Comparison of ENCODE assay signal across 9 cellular contexts in genomic region chr22:36350751-36351594, GRCh38. TPM values are rescaled to one million over a fixed set of nuclear protein-coding genes. Genes with fewer than 3 reads are reported as not detected.
DNase-seq lines count a peak whose midpoint lies in the region; ATAC-seq, FAIRE-seq and TF ChIP-seq lines count a peak whose summit lies in the region.
"Had no signal": no experiment of that assay in that cellular context is flagged by ENCODE, and none has a peak within 500 bp of the region (broad histone marks: within the 10 kb centered on the region; RNA-seq: fewer than 3 reads in every experiment).

No MANE protein-coding gene starts in this region.

- no peak for TF ChIP-seq CTCF in GM12878 (IDR thresholded peaks at IDR 0.05 in 2 of 3, conservative IDR thresholded peaks at IDR 0.05 in 1 of 3; ENCODE audit: control insufficient read depth in 2 of 3, extremely low read depth in 1 of 3, insufficient read depth in 1 of 3, low read depth in 3 of 3, low read length in 3 of 3)
- no peak for TF ChIP-seq CTCF in right lobe of liver (IDR thresholded peaks at IDR 0.05)
- TF ChIP-seq CTCF in thoracic aorta (IDR thresholded peaks at IDR 0.05) = no peak

- no peak for TF ChIP-seq EP300 in GM12878 (IDR thresholded peaks at IDR 0.05; ENCODE audit: borderline replicate concordance in 1 of 2, control insufficient read depth in 1 of 2, low read depth in 2 of 2, low read length in 2 of 2)

- SMC1A ChIA-PET in GM12878 (lab: Charles Lee; ENCODE audit: uncharacterized antibody, unreplicated experiment) = interaction anchor here (1.0 kb wide), 2 partner anchors 13 kb away, joined by 3 to 4 read pairs; no protein-coding TSS in a partner anchor

- intact Hi-C loops in GM12878 (cut with micrococcal nuclease; ENCODE audit: unreplicated experiment) (no loop called here), right lobe of liver (cut with DNase I) (no loop called here)

- TF ChIP-seq POLR2A in GM12878 (IDR thresholded peaks at IDR 0.05; ENCODE audit: low read depth, low read length) (0 out of 2 replicates have a peak, but pooled peaks have one; percentile 11), right lobe of liver (IDR thresholded peaks at IDR 0.05) (no peak)

- no peak overlapping the region for H3K4me2 ChIP-seq in GM12878 (ENCODE audit: control insufficient read depth, insufficient read depth)

- H3K4me3 ChIP-seq in GM12878 (no peak overlapping the region), right lobe of liver (peak overlapping the region in 1 of 3 donors; percentile 15), thoracic aorta (peak overlapping the region; percentile 62)

- H2AFZ ChIP-seq in GM12878 (ENCODE audit: control insufficient read depth, low read depth, low read length) = no peak overlapping the region

- FAIRE-seq in GM12878 (lab: Jason Lieb, UNC) (no peak), GM19239 (lab: Jason Lieb, UNC) (no peak)
- FAIRE-seq: A204.1 had no signal

- H3K27me3 ChIP-seq in GM12878 (replicated peaks in 1 of 2; ENCODE audit: control insufficient read depth in 2 of 2, insufficient read depth in 2 of 2, low read length in 1 of 2) = no peaks in the 10 kb centered on the region
- H3K27me3 ChIP-seq in right lobe of liver = no peaks in the 10 kb centered on the region
- H3K27me3 ChIP-seq in thoracic aorta (replicated peaks; ENCODE audit: insufficient read depth) = no peaks in the 10 kb centered on the region

- WGBS in GM12878 (ENCODE audit: insufficient coverage, insufficient replicate concordance, low lambda C conversion rate, missing lambda C conversion rate) = 70% methylated on average over 14 of the region's 14 CpGs
- 24% methylated on average over 7 of the region's 14 CpGs for WGBS in right lobe of liver (ENCODE audit: insufficient coverage, low coverage, low lambda C conversion rate, missing lambda C conversion rate)

- peaks cover 7% of the 10 kb centered on the region for H4K20me1 ChIP-seq in GM12878 (ENCODE audit: control insufficient read depth, insufficient read depth)

- H3K4me1 ChIP-seq in GM12878 (ENCODE audit: control insufficient read depth, insufficient read depth, low read length) (peaks cover 14% of the 10 kb centered on the region), right lobe of liver (peaks cover 0 to 76% (median 30%) of the 10 kb centered on the region in 4 donors), thoracic aorta (ENCODE audit: control insufficient read depth in 1 of 2, low read depth in 2 of 2) (peaks cover 79 to 92% of the 10 kb centered on the region in 2 donors)

- in situ Hi-C loops in GM12878 (cut with MboI) = no loop called here

- BruUV-seq in GM12878 (replicated peaks; lab: Mats Ljungman, UMichigan) = no TSS peak

- no peak overlapping the region for H3K27ac ChIP-seq in GM12878 (ENCODE audit: control insufficient read depth, insufficient read depth)
- H3K27ac ChIP-seq in right lobe of liver = peak overlapping the region; percentile 94 to 99 (median 97)
- H3K27ac ChIP-seq in thoracic aorta = peak overlapping the region; percentile 92 to 97

- RAD21 ChIA-PET in GM12878 (lab: Charles Lee; ENCODE audit: unreplicated experiment) = interaction anchor here (0.7 to 1.1 kb wide), 2 partner anchors 14 to 119 kb away, joined by 3 to 4 read pairs; no protein-coding TSS in a partner anchor

- no peak for TF ChIP-seq RAD21 in GM12878 (IDR thresholded peaks at IDR 0.05; ENCODE audit: insufficient read depth, low read depth, low read length)

- POLR2A ChIA-PET in GM12878 (lab: Charles Lee) = interaction anchor here (0.5 kb wide), 1 partner anchor 966 kb away, joined by 3 read pairs; no protein-coding TSS in a partner anchor

- H3K36me3 ChIP-seq in GM12878 (ENCODE audit: control insufficient read depth in 2 of 2, insufficient read depth in 2 of 2, low read length in 1 of 2) (peaks cover 22% of the 10 kb centered on the region in 2 experiments), right lobe of liver (peaks cover 0 to 14% (median 0%) of the 10 kb centered on the region in 4 donors), thoracic aorta (no peaks in the 10 kb centered on the region)

- CTCF ChIA-PET in GM12878 (lab: Yijun Ruan, JAX) = no interaction called here

- no peaks in the 10 kb centered on the region for H3K9me3 ChIP-seq in GM12878 (replicated peaks; ENCODE audit: control insufficient read depth, insufficient read depth, low read length)
- H3K9me3 ChIP-seq in right lobe of liver = no peaks in the 10 kb centered on the region
- H3K9me3 ChIP-seq in thoracic aorta = no peaks in the 10 kb centered on the region

- H3K79me2 ChIP-seq in GM12878 (ENCODE audit: control insufficient read depth, insufficient read depth, low read length) = peaks cover 82% of the 10 kb centered on the region

- no peak for ATAC-seq in GM12878
- ATAC-seq in right lobe of liver = peak; percentile 3 to 51 (median 24)
- peak; percentile 9 for ATAC-seq in thoracic aorta (ENCODE audit: insufficient number of reproducible peaks, low FRiP score, low read depth)
- no peak for ATAC-seq in GM19035 (IDR thresholded peaks at IDR 0.05; ENCODE audit: unreplicated experiment)

- DNase-seq in NCI-H1092 treated with DMSO at 0.1 percent for 48 hours (lab: John Stamatoyannopoulos, UW) (peak; percentile 10), NCI-H1092 (lab: John Stamatoyannopoulos, UW) (no peak), GM12878 (ENCODE audit: low read depth, low spot score) (no peak), right lobe of liver (peak; percentile 62 to 74 (median 71)), thoracic aorta (ENCODE audit: low spot score) (no peak), GM19239 (ENCODE audit: insufficient read length, low spot score) (no peak), SK-N-DZ (ENCODE audit: low spot score) (no peak)

- no peak overlapping the region for H3K9ac ChIP-seq in GM12878 (ENCODE audit: control insufficient read depth, insufficient read depth, low read length)

TF ChIP-seq in GM12878, 131 proteins besides CTCF, POLR2A, EP300 and RAD21 (continues in another document):
- TF ChIP-seq POU2F2 (IDR thresholded peaks at IDR 0.05; ENCODE audit: borderline replicate concordance, low read depth, low read length) (no peak), RBBP5 (conservative IDR thresholded peaks at IDR 0.05) (no peak), SMARCA5 (IDR thresholded peaks at IDR 0.05) (no peak), SUZ12 (IDR thresholded peaks at IDR 0.05; ENCODE audit: unreplicated experiment) (no peak), RAD51 (IDR thresholded peaks at IDR 0.05) (no peak), ZBTB4 (CRISPR knock-in tag; IDR thresholded peaks at IDR 0.05) (no peak), JUNB (IDR thresholded peaks at IDR 0.05) (no peak), CHD1 (IDR thresholded peaks at IDR 0.05; ENCODE audit: low read depth, low read length) (no peak), SP1 (IDR thresholded peaks at IDR 0.05; ENCODE audit: low read depth, low read length) (no peak), ETV6 (conservative IDR thresholded peaks at IDR 0.05 in 1 of 2, IDR thresholded peaks at IDR 0.05 in 1 of 2; ENCODE audit: borderline replicate concordance in 1 of 2, low read depth in 1 of 2) (no peak), HDAC6 (IDR thresholded peaks at IDR 0.05; ENCODE audit: unreplicated experiment) (no peak), RUNX3 (IDR thresholded peaks at IDR 0.05; ENCODE audit: low read length) (no peak)

RNA-seq across cellular contexts. Expression of gene MYH9, which starts 36.8 kb away (rescaled TPM):
- 209 and 215 TPM in 2 replicates for total RNA-seq in GM12878 (2013; cell fraction: nucleolus; rRNA removed)
- 185 and 216 TPM in 2 replicates for total RNA-seq in GM12878 (2014; rRNA removed)
- 82.8 and 83.1 TPM in 2 replicates for total RNA-seq in GM12878 (2014; rRNA removed; fragmentation: Illumina TruSeq; extraction: Trizol)
- total RNA-seq in GM12878 (2021) = 497 and 525 TPM in 2 replicates
- 79.9 TPM for polyA plus RNA-seq in GM12878 (2011; ENCODE audit: low read depth)
- 42.4 and 98.6 TPM in 2 replicates for polyA plus RNA-seq in GM12878 (2011; rRNA removed)
- 51.0 and 59.8 TPM in 2 replicates for polyA plus RNA-seq in GM12878 (2011; cell fraction: cytosol; rRNA removed)
- 91.7 and 127 TPM in 2 replicates for polyA plus RNA-seq in GM12878 (2011; cell fraction: nucleus; rRNA removed)
- polyA plus RNA-seq in GM12878 (2012) = 154 and 166 TPM in 2 replicates
- polyA plus RNA-seq in GM12878 (2014; fragmentation: Illumina TruSeq; extraction: Trizol) = 123 and 125 TPM in 2 replicates
- 1 to 10 TPM; 5.1 to 8.1 TPM for polyA plus RNA-seq in GM12878 (2014; fragmentation: Nextera tagmentation; extraction: Ambion mirVana)
- polyA plus RNA-seq in GM12878 (2014; rRNA removed) = 165 and 198 TPM in 2 replicates
- polyA plus RNA-seq in GM12878 (2016; fragmentation: Nextera tagmentation; extraction: Ambion mirVana) = 100 to 1,000 TPM; 228 to 236 TPM
- polyA minus RNA-seq in GM12878 (2011; rRNA and poly(A)+ RNA removed) = 168 and 298 TPM in 2 replicates
- 91.7 and 100 TPM in 2 replicates for polyA minus RNA-seq in GM12878 (2011; cell fraction: cytosol; rRNA and poly(A)+ RNA removed)
- 54.6 and 83.0 TPM in 2 replicates for polyA minus RNA-seq in GM12878 (2011; cell fraction: nucleus; rRNA and poly(A)+ RNA removed)
- 100 to 1,000 TPM; 168 to 435 (median 222) TPM for total RNA-seq in right lobe of liver
- total RNA-seq in thoracic aorta = 1,000 to 10,000 TPM; 1,447 to 1,631 TPM
- 23.5 and 30.9 TPM in 2 replicates for polyA plus RNA-seq in SK-N-DZ (2014; cell fraction: cytosol; rRNA removed)
- polyA plus RNA-seq in SK-N-DZ (2014; cell fraction: nucleus; rRNA removed) = 19.9 and 23.2 TPM in 2 replicates

Comparison
In these comparisons a context has a peak if more than half of its experiments do, and no peak if none do; other contexts are left out.
1. DNase-seq: peak in NCI-H1092 treated with DMSO at 0.1 percent for 48 hours (single experiment) and right lobe of liver (3 of 3); none in NCI-H1092 (single experiment), GM12878 (single experiment), thoracic aorta (single experiment), GM19239 (single experiment) and SK-N-DZ (single experiment).
2. ATAC-seq: peak in right lobe of liver (4 of 4) and thoracic aorta (single experiment); none in GM12878 (single experiment) and GM19035 (single experiment).